In genomic region chr6:116057766-116058165, GRCh38 we compare ENCODE assay signal across 26 cellular contexts. TPM values are rescaled to one million over a fixed set of nuclear protein-coding genes. Genes with fewer than 3 reads are reported as not detected.
DNase-seq lines count a peak whose midpoint lies in the region; ATAC-seq, FAIRE-seq and TF ChIP-seq lines count a peak whose summit lies in the region.
"Had no signal": no experiment of that assay in that cellular context is flagged by ENCODE, and none has a peak within 500 bp of the region (broad histone marks: within the 10 kb centered on the region; RNA-seq: fewer than 3 reads in every experiment).

No MANE protein-coding gene starts in this region.

- TF ChIP-seq EP300 in stomach (IDR thresholded peaks at IDR 0.05) = no peak

- no peaks in the 10 kb centered on the region for H3K27me3 ChIP-seq in endocrine pancreas (ENCODE audit: control insufficient read depth, insufficient read depth, low read length)
- no peaks in the 10 kb centered on the region for H3K27me3 ChIP-seq in right lobe of liver
- H3K27me3 ChIP-seq in stomach = no peaks in the 10 kb centered on the region
- H3K27me3 ChIP-seq: heart left ventricle, neutrophil had no signal

- no peaks in the 10 kb centered on the region for H3K36me3 Mint-ChIP-seq in stimulated activated memory B cell treated with anti-CD40 and anti-IgM and Interleukin-4, amounts not matched to agents 10 μg/mL and 1 μg/mL and 100 μg/mL, for 72 hours
- H3K36me3 Mint-ChIP-seq: activated naive CD4-positive, alpha-beta T cell treated with anti-CD3 and anti-CD28 coated beads, Interleukin-2, amount 50 U/mL, for 72 hours had no signal

- H3K9me3 ChIP-seq in endocrine pancreas (ENCODE audit: control insufficient read depth, low read length) = no peaks in the 10 kb centered on the region
- H3K9me3 ChIP-seq in right lobe of liver = no peaks in the 10 kb centered on the region
- no peaks in the 10 kb centered on the region for H3K9me3 ChIP-seq in stomach
- H3K9me3 ChIP-seq: heart left ventricle, left ventricle myocardium inferior, neutrophil had no signal

- DNase-seq in GM12892 (ENCODE audit: insufficient read length) (no peak), right lobe of liver (no peak), stomach (no peak), mucosa of gallbladder (ENCODE audit: low spot score) (no peak), NCI-H1105 (lab: John Stamatoyannopoulos, UW) (no peak), RCC 7860 (ENCODE audit: low spot score) (no peak)
- DNase-seq: activated CD4-positive, alpha-beta T cell treated with anti-CD3 and anti-CD28 coated beads, Interleukin-2, amount 50 U/mL, for 48 hours; activated CD8-positive, alpha-beta memory T cell treated with anti-CD3 and anti-CD28 coated beads, Interleukin-2, amount 50 U/mL, for 48 hours; anterior cingulate cortex; C1 segment of cervical spinal cord; caudate nucleus; dermis blood vessel endothelial cell; heart left ventricle; left ventricle myocardium inferior; NCI-H1694 treated with DMSO at 0.1 percent for 48 hours; NCI-H2227 treated with DMSO at 0.1 percent for 48 hours; NCI-H82; small intestine; SW 1271 had no signal

- TF ChIP-seq CTCF in right lobe of liver (IDR thresholded peaks at IDR 0.05) (no peak), stomach (IDR thresholded peaks at IDR 0.05) (no peak)

- H3K27ac ChIP-seq in right lobe of liver (no peak overlapping the region), stomach (no peak overlapping the region)
- H3K27ac ChIP-seq: heart left ventricle, left ventricle myocardium inferior, neutrophil had no signal

- peaks cover 20% of the 10 kb centered on the region for H3K4me1 Mint-ChIP-seq in stimulated activated memory B cell treated with anti-CD40 and anti-IgM and Interleukin-4, amounts not matched to agents 10 μg/mL and 1 μg/mL and 100 μg/mL, for 72 hours
- H3K4me1 Mint-ChIP-seq: activated T-helper 17 cell treated with anti-CD3 and anti-CD28 coated beads, Interleukin-2, amount 50 U/mL, for 72 hours had no signal

- no peak overlapping the region for H3K27ac Mint-ChIP-seq in stimulated activated memory B cell treated with anti-CD40 and anti-IgM and Interleukin-4, amounts not matched to agents 10 μg/mL and 1 μg/mL and 100 μg/mL, for 72 hours
- H3K27ac Mint-ChIP-seq: activated naive CD4-positive, alpha-beta T cell treated with anti-CD3 and anti-CD28 coated beads, Interleukin-2, amount 50 U/mL, for 72 hours; activated T-helper 17 cell treated with anti-CD3 and anti-CD28 coated beads, Interleukin-2, amount 50 U/mL, for 72 hours had no signal

- intact Hi-C loops in right lobe of liver (cut with DNase I) (no loop called here), stomach (cut with DNase I; ENCODE audit: low total_unique reads) (no loop called here)

- no peak overlapping the region for H3K9ac ChIP-seq in endocrine pancreas (ENCODE audit: control insufficient read depth, insufficient read depth, low read length)

- peak overlapping the region; percentile 59 for H3K4me3 ChIP-seq in endocrine pancreas (ENCODE audit: control insufficient read depth, insufficient read depth, low read length)
- H3K4me3 ChIP-seq in right lobe of liver = peak overlapping the region; percentile 1 to 13 (median 8)
- H3K4me3 ChIP-seq in stomach = peak overlapping the region in 3 of 4 donors; percentile 37 to 53 (median 47)
- H3K4me3 ChIP-seq: left ventricle myocardium inferior had no signal

- H3K36me3 ChIP-seq in endocrine pancreas (ENCODE audit: control insufficient read depth, insufficient read depth, low read length) (no peaks in the 10 kb centered on the region), right lobe of liver (no peaks in the 10 kb centered on the region), stomach (no peaks in the 10 kb centered on the region)
- H3K36me3 ChIP-seq: heart left ventricle, left ventricle myocardium inferior, neutrophil had no signal

- FAIRE-seq in GM12892 (lab: Jason Lieb, UNC) (peak; percentile 14), RCC 7860 (lab: Jason Lieb, UNC) (no peak)
- FAIRE-seq: endothelial cell of umbilical vein, small intestine had no signal

- peaks cover 13% of the 10 kb centered on the region for H3K27me3 Mint-ChIP-seq in stimulated activated memory B cell treated with anti-CD40 and anti-IgM and Interleukin-4, amounts not matched to agents 10 μg/mL and 1 μg/mL and 100 μg/mL, for 72 hours

- no peak for TF ChIP-seq POLR2A in GM12892 (IDR thresholded peaks at IDR 0.05; ENCODE audit: low read depth, low read length)
- TF ChIP-seq POLR2A in right lobe of liver (IDR thresholded peaks at IDR 0.05) = no peak
- no peak for TF ChIP-seq POLR2A in stomach (IDR thresholded peaks at IDR 0.05)

- H3K4me1 ChIP-seq in endocrine pancreas (ENCODE audit: control insufficient read depth, insufficient read depth, low read length) (peaks cover 20% of the 10 kb centered on the region), right lobe of liver (peaks cover 0 to 24% (median 0%) of the 10 kb centered on the region in 4 donors), stomach (peaks cover 0 to 18% (median 9%) of the 10 kb centered on the region in 4 donors)

- H3K9me3 Mint-ChIP-seq in stimulated activated memory B cell treated with anti-CD40 and anti-IgM and Interleukin-4, amounts not matched to agents 10 μg/mL and 1 μg/mL and 100 μg/mL, for 72 hours = no peaks in the 10 kb centered on the region
- H3K9me3 Mint-ChIP-seq: activated naive CD4-positive, alpha-beta T cell treated with anti-CD3 and anti-CD28 coated beads, Interleukin-2, amount 50 U/mL, for 72 hours; activated T-helper 17 cell treated with anti-CD3 and anti-CD28 coated beads, Interleukin-2, amount 50 U/mL, for 72 hours had no signal

- WGBS in right lobe of liver (ENCODE audit: insufficient coverage, low coverage, low lambda C conversion rate, missing lambda C conversion rate) = 12% methylated on average over 2 of the region's 2 CpGs
- 36 to 63% (median 52%) methylated on average over 2 of the region's 2 CpGs for WGBS in stomach, 5 donors

- no peak overlapping the region for H3K4me3 Mint-ChIP-seq in stimulated activated memory B cell treated with anti-CD40 and anti-IgM and Interleukin-4, amounts not matched to agents 10 μg/mL and 1 μg/mL and 100 μg/mL, for 72 hours
- H3K4me3 Mint-ChIP-seq: activated T-helper 17 cell treated with anti-CD3 and anti-CD28 coated beads, Interleukin-2, amount 50 U/mL, for 72 hours had no signal

- ATAC-seq in right lobe of liver = no peak
- ATAC-seq in stimulated activated memory B cell treated with anti-CD40 and anti-IgM and Interleukin-4, amounts not matched to agents 10 μg/mL and 1 μg/mL and 100 μg/mL, for 72 hours = no peak
- ATAC-seq: activated naive CD4-positive, alpha-beta T cell treated with anti-CD3 and anti-CD28 coated beads, Interleukin-2, amount 50 U/mL, for 72 hours; activated T-helper 17 cell treated with anti-CD3 and anti-CD28 coated beads, Interleukin-2, amount 50 U/mL, for 72 hours; heart left ventricle; Right ventricle myocardium inferior had no signal

RNA-seq across cellular contexts. Expression of gene FRK, which starts 2.9 kb away (rescaled TPM):
- 0.93 TPM for polyA plus RNA-seq in GM12892 (2012; ENCODE audit: missing spikeins)
- 10 to 100 TPM in 4 of 6 experiments, 1 to 10 TPM in 2; 8.4 to 14.1 (median 11.9) TPM for total RNA-seq in right lobe of liver
- 10 to 100 TPM in 3 of 5 donors, 1 to 10 TPM in 2; 4.7 to 23.3 (median 10.7) TPM for total RNA-seq in stomach
- 1 to 10 TPM; 1.0 to 1.8 (median 1.8) TPM for polyA plus RNA-seq in stomach
- 24.3 TPM for total RNA-seq in mucosa of gallbladder
- total RNA-seq: endothelial cell of umbilical vein had no signal

RNA-seq across cellular contexts. Expression of gene NT5DC1, which starts 42.9 kb away (rescaled TPM):
- 58.9 TPM for polyA plus RNA-seq in GM12892 (2012; ENCODE audit: missing spikeins)
- total RNA-seq in right lobe of liver (10 to 100 TPM in 4 of 6 experiments, 1 to 10 TPM in 2; 8.5 to 49.1 (median 34.8) TPM), stomach (100 to 1,000 TPM in 1 of 5 donors, 10 to 100 TPM in 4; 15.6 to 136 (median 22.9) TPM), mucosa of gallbladder (49.0 TPM)
- polyA plus RNA-seq in stomach = 10 to 100 TPM in 2 of 3 donors, 1 to 10 TPM in 1; 8.0 to 14.7 (median 12.7) TPM

Comparison
In these comparisons a context has a peak if more than half of its experiments do, and no peak if none do; other contexts are left out.
1. H3K4me3 ChIP-seq: peak in every context shown above with its lines; median percentile 59 in endocrine pancreas; 47 in stomach; 8 in right lobe of liver.